Comparison of ENCODE assay signal across 26 cellular contexts in genomic region chr12:45930369-45930768, GRCh38.
"Had no signal": no experiment of that assay in that cellular context is flagged by ENCODE, and none has a peak within 500 bp of the region (broad histone marks: within the 10 kb centered on the region; RNA-seq: fewer than 3 reads in every experiment).

No MANE protein-coding gene starts in this region.

- ATAC-seq: K562, Panc1, PC-3, SK-N-SH treated with all-trans-retinoic acid at 6 μM for 48 hours had no signal

- H3K27ac ChIP-seq: HL-60, KMS-11, RWPE1, SJCRH30 had no signal

- H3K4me1 Mint-ChIP-seq: IgD-negative memory B cell had no signal

- DNase-seq: Kasumi-1; MM.1S; NCI-H1092 treated with DMSO at 0.1 percent for 48 hours; NCI-H1436; NCI-H187; NCI-H2029; NCI-H2081 treated with DMSO at 0.1 percent for 48 hours; NCI-H2171; NCI-H226; NCI-H446; NCI-H510A; NCI-H524 treated with DMSO at 0.1 percent for 48 hours; NCI-H69; NCI-H774; NK-92 treated with Interleukin-12 subunit alpha and Interleukin-12 subunit beta, amount 100 ng/mL, for 24 hours; PC-3; SHP77; SJCRH30 had no signal

- H3K9ac ChIP-seq: KMS-11 had no signal

- FAIRE-seq: HTR-8/SVneo, K562 had no signal

- H3K4me1 ChIP-seq: SJCRH30 had no signal

- H3K27me3 Mint-ChIP-seq: IgD-negative memory B cell had no signal

- H3K27me3 ChIP-seq: SJCRH30 had no signal

- H3K4me3 ChIP-seq: K562, SJCRH30 had no signal

- H3K9me3 Mint-ChIP-seq: IgD-negative memory B cell had no signal

- H3K9me3 ChIP-seq: SJCRH30 had no signal

- H3K4me2 ChIP-seq: KMS-11 had no signal

- H3K4me3 Mint-ChIP-seq: IgD-negative memory B cell had no signal
